ENCODE assay signal across 8 cellular contexts in genomic region chr2:234444888-234445287, GRCh38. TPM values are rescaled to one million over a fixed set of nuclear protein-coding genes. Genes with fewer than 3 reads are reported as not detected.
DNase-seq lines count a peak whose midpoint lies in the region; ATAC-seq, FAIRE-seq and TF ChIP-seq lines count a peak whose summit lies in the region.

No MANE protein-coding gene starts in this region.

- peaks cover 0 to 9% (median 0%) of the 10 kb centered on the region in 5 donors for H3K9me3 Mint-ChIP-seq in CD8-positive, alpha-beta memory T cell
- H3K9me3 Mint-ChIP-seq in astrocyte (ENCODE audit: unreplicated experiment) = peaks cover 3% of the 10 kb centered on the region

- no peak overlapping the region for H3K4me3 ChIP-seq in CD8-positive, alpha-beta memory T cell (ENCODE audit: low read length)
- H3K4me3 ChIP-seq in Peyer's patch (no peak overlapping the region), astrocyte (ENCODE audit: insufficient read depth, low read depth, low read length) (no peak overlapping the region), muscle layer of duodenum (ENCODE audit: low read depth in 1 of 2, low read length in 2 of 2) (no peak overlapping the region)

- H3K4me1 Mint-ChIP-seq in CD8-positive, alpha-beta memory T cell = peaks cover 68 to 86% (median 83%) of the 10 kb centered on the region in 3 donors
- peaks cover 52% of the 10 kb centered on the region for H3K4me1 Mint-ChIP-seq in astrocyte (ENCODE audit: low read depth, unreplicated experiment)

- POLR2A ChIA-PET in CD8-positive, alpha-beta memory T cell (lab: Charles Lee) = interaction anchor here (1.0 kb wide), 2 partner anchors 9 to 22 kb away, joined by 3 to 8 read pairs; no protein-coding TSS in a partner anchor

- peaks cover 90% of the 10 kb centered on the region for H3K4me1 ChIP-seq in CD8-positive, alpha-beta memory T cell (ENCODE audit: insufficient read depth, low read length)
- H3K4me1 ChIP-seq in Peyer's patch (peaks cover 0 to 26% (median 14%) of the 10 kb centered on the region in 4 donors), astrocyte (ENCODE audit: insufficient read depth, low read length) (peaks cover 35% of the 10 kb centered on the region), muscle layer of duodenum (ENCODE audit: control insufficient read depth in 1 of 2, insufficient read depth in 2 of 2, low read length in 2 of 2) (no peaks in the 10 kb centered on the region)

- H3K27ac ChIP-seq in CD8-positive, alpha-beta memory T cell (ENCODE audit: low read depth, low read length) = no peak overlapping the region
- H3K27ac ChIP-seq in Peyer's patch (peak overlapping the region in 3 of 4 donors; percentile 69 to 82 (median 74)), astrocyte (ENCODE audit: low read depth, low read length) (peak overlapping the region; percentile 99), muscle layer of duodenum (ENCODE audit: low read length) (peak overlapping the region; percentile 47)

- TF ChIP-seq POLR2A in Peyer's patch (IDR thresholded peaks at IDR 0.05) = no peak

- peaks cover 0 to 4% of the 10 kb centered on the region in 2 donors for H3K27me3 Mint-ChIP-seq in CD8-positive, alpha-beta memory T cell
- no peaks in the 10 kb centered on the region for H3K27me3 Mint-ChIP-seq in astrocyte (ENCODE audit: low read depth, unreplicated experiment)

- peak overlapping the region; percentile 33 for H3K4me2 ChIP-seq in astrocyte (ENCODE audit: low read length)

- peak overlapping the region; percentile 88 to 100 (median 99) for H3K27ac Mint-ChIP-seq in CD8-positive, alpha-beta memory T cell
- H3K27ac Mint-ChIP-seq in astrocyte (ENCODE audit: unreplicated experiment) = peak overlapping the region; percentile 100

- FAIRE-seq in astrocyte (lab: Jason Lieb, UNC) = peak; percentile 86

- TF ChIP-seq CTCF in Peyer's patch (IDR thresholded peaks at IDR 0.05) (no peak), astrocyte (IDR thresholded peaks at IDR 0.05; ENCODE audit: insufficient read depth, low read depth, low read length) (no peak)

- peak overlapping the region; percentile 80 for H3K9ac ChIP-seq in astrocyte (ENCODE audit: low read length)

- H3K4me3 Mint-ChIP-seq in CD8-positive, alpha-beta memory T cell = peak overlapping the region; percentile 1 to 79 (median 68)
- peak overlapping the region; percentile 18 for H3K4me3 Mint-ChIP-seq in astrocyte (ENCODE audit: unreplicated experiment)

- no peaks in the 10 kb centered on the region for H4K20me1 ChIP-seq in astrocyte (ENCODE audit: insufficient read depth, low read length)

- CTCF ChIA-PET in CD8-positive, alpha-beta memory T cell (lab: Charles Lee) = interaction anchor here (1.2 to 2.5 kb wide), 3 partner anchors 12 to 18 kb away, joined by 3 to 12 read pairs (median 6); no protein-coding TSS in a partner anchor

- H3K36me3 Mint-ChIP-seq in CD8-positive, alpha-beta memory T cell = peaks cover 0 to 9% (median 5%) of the 10 kb centered on the region in 3 donors
- peaks cover 2% of the 10 kb centered on the region for H3K36me3 Mint-ChIP-seq in astrocyte (ENCODE audit: low read depth, unreplicated experiment)

- H2AFZ ChIP-seq in astrocyte (ENCODE audit: low read depth, low read length) = peak overlapping the region; percentile 39

- no peaks in the 10 kb centered on the region for H3K27me3 ChIP-seq in CD8-positive, alpha-beta memory T cell (ENCODE audit: insufficient read depth, low read length, poor library complexity, severe bottlenecking)
- no peaks in the 10 kb centered on the region for H3K27me3 ChIP-seq in Peyer's patch
- no peaks in the 10 kb centered on the region for H3K27me3 ChIP-seq in astrocyte (ENCODE audit: insufficient read depth, low read length)
- H3K27me3 ChIP-seq in muscle layer of duodenum (ENCODE audit: low read depth, low read length) = no peaks in the 10 kb centered on the region

- peak in 4 of 5 donors; percentile 60 to 75 (median 65) for DNase-seq in CD8-positive, alpha-beta memory T cell
- peak in 2 of 3 donors; percentile 75 to 82 for DNase-seq in Peyer's patch
- peak; percentile 98 for DNase-seq in astrocyte (ENCODE audit: low read depth)
- DNase-seq in NCI-H1417 (lab: John Stamatoyannopoulos, UW) = no peak
- DNase-seq in RKO (ENCODE audit: low spot score) = no peak
- DNase-seq in OCI-M1 (lab: John Stamatoyannopoulos, UW) = no peak

- no peaks in the 10 kb centered on the region for H3K9me3 ChIP-seq in CD8-positive, alpha-beta memory T cell (ENCODE audit: low read length)
- no peaks in the 10 kb centered on the region for H3K9me3 ChIP-seq in Peyer's patch
- H3K9me3 ChIP-seq in astrocyte (ENCODE audit: insufficient read depth, low read depth, low read length) = no peaks in the 10 kb centered on the region
- no peaks in the 10 kb centered on the region for H3K9me3 ChIP-seq in muscle layer of duodenum (ENCODE audit: control insufficient read depth in 1 of 2, low read length in 2 of 2)

- H3K36me3 ChIP-seq in CD8-positive, alpha-beta memory T cell (ENCODE audit: insufficient read depth, low read length) = no peaks in the 10 kb centered on the region
- H3K36me3 ChIP-seq in Peyer's patch = no peaks in the 10 kb centered on the region
- no peaks in the 10 kb centered on the region for H3K36me3 ChIP-seq in astrocyte (ENCODE audit: insufficient read depth, low read length)
- H3K36me3 ChIP-seq in muscle layer of duodenum (ENCODE audit: control insufficient read depth in 1 of 2, insufficient read depth in 2 of 2, low read length in 2 of 2) = no peaks in the 10 kb centered on the region

- H3K79me2 ChIP-seq in astrocyte (ENCODE audit: insufficient read depth, low read length) = no peaks in the 10 kb centered on the region

- no peak for ATAC-seq in HG03039 (IDR thresholded peaks at IDR 0.05; ENCODE audit: unreplicated experiment)

RNA-seq across cellular contexts. Expression of gene ARL4C, which starts 52.0 kb away (rescaled TPM):
- total RNA-seq in CD8-positive, alpha-beta memory T cell = 10 to 100 TPM; 54.0 to 54.7 TPM
- polyA plus RNA-seq in CD8-positive, alpha-beta memory T cell = 247 TPM
- total RNA-seq in Peyer's patch (10 to 100 TPM in 1 of 4 donors, 1 to 10 TPM in 3; 4.5 to 23.9 (median 5.9) TPM), astrocyte (59.3 and 70.7 TPM in 2 replicates)

Comparison
In these comparisons a context has a peak if more than half of its experiments do, and no peak if none do; other contexts are left out.
1. DNase-seq: peak in CD8-positive, alpha-beta memory T cell (4 of 5), Peyer's patch (2 of 3) and astrocyte (single experiment); none in NCI-H1417 (0 of 3), RKO (single experiment) and OCI-M1 (single experiment).